26 cellular contexts compared by ENCODE assay signal in genomic region chr10:78318305-78318704, GRCh38.
DNase-seq lines count a peak whose midpoint lies in the region; ATAC-seq and TF ChIP-seq lines count a peak whose summit lies in the region.
"Had no signal": no experiment of that assay in that cellular context is flagged by ENCODE, and none has a peak within 500 bp of the region (broad histone marks: within the 10 kb centered on the region; RNA-seq: fewer than 3 reads in every experiment).

No MANE protein-coding gene starts in this region.

- H3K27ac Mint-ChIP-seq in activated T-helper 2 cell treated with anti-CD3 and anti-CD28 coated beads, Interferon-gamma antibody, Interleukin-2, Interleukin-4, amounts not matched to agents 10 μg/mL and 5 μg/mL and 100 μg/mL, durations not matched to agents 14 hours and 24 hours and 36 hours: no peak overlapping the region
- H3K27ac Mint-ChIP-seq in stimulated activated naive B cell treated with anti-CD40 and anti-IgM and Interleukin-4, amounts not matched to agents 10 μg/mL and 1 μg/mL and 100 μg/mL, for 72 hours: no peak overlapping the region
- H3K27ac Mint-ChIP-seq: activated naive CD8-positive, alpha-beta T cell treated with anti-CD3 and anti-CD28 coated beads, Interleukin-2, amount 50 U/mL, for 24 hours; activated T-cell treated with anti-CD3 and anti-CD28 coated beads, Interleukin-2, amount 50 U/mL, for 24 hours; stimulated activated memory B cell treated with anti-CD40 and anti-IgM and Interleukin-4, amounts not matched to agents 10 μg/mL and 1 μg/mL and 100 μg/mL, for 72 hours had no signal

- no peak for ATAC-seq in stimulated activated naive B cell treated with anti-CD40 and anti-IgM and Interleukin-4, amounts not matched to agents 10 μg/mL and 1 μg/mL and 100 μg/mL, for 72 hours (replicated peaks)
- ATAC-seq: activated naive CD8-positive, alpha-beta T cell treated with anti-CD3 and anti-CD28 coated beads, Interleukin-2, amount 50 U/mL, for 24 hours; K562; left colon; stimulated activated memory B cell treated with anti-CD40 and anti-IgM and Interleukin-4, amounts not matched to agents 10 μg/mL and 1 μg/mL and 100 μg/mL, for 72 hours had no signal

- no peak for TF ChIP-seq CTCF in GM10266 (IDR thresholded peaks at IDR 0.05; ENCODE audit: control insufficient read depth, insufficient read depth, low read depth, missing control alignments)

- H3K9me3 Mint-ChIP-seq in activated T-helper 2 cell treated with anti-CD3 and anti-CD28 coated beads, Interferon-gamma antibody, Interleukin-2, Interleukin-4, amounts not matched to agents 10 μg/mL and 5 μg/mL and 100 μg/mL, durations not matched to agents 14 hours and 24 hours and 36 hours: no peaks in the 10 kb centered on the region
- peaks cover 0 to 3% of the 10 kb centered on the region in 2 donors for H3K9me3 Mint-ChIP-seq in stimulated activated naive B cell treated with anti-CD40 and anti-IgM and Interleukin-4, amounts not matched to agents 10 μg/mL and 1 μg/mL and 100 μg/mL, for 72 hours
- H3K9me3 Mint-ChIP-seq: activated naive CD8-positive, alpha-beta T cell treated with anti-CD3 and anti-CD28 coated beads, Interleukin-2, amount 50 U/mL, for 24 hours; activated T-cell treated with anti-CD3 and anti-CD28 coated beads, Interleukin-2, amount 50 U/mL, for 24 hours; stimulated activated memory B cell treated with anti-CD40 and anti-IgM and Interleukin-4, amounts not matched to agents 10 μg/mL and 1 μg/mL and 100 μg/mL, for 72 hours had no signal

- no peak overlapping the region for H3K4me3 Mint-ChIP-seq in activated T-helper 2 cell treated with anti-CD3 and anti-CD28 coated beads, Interferon-gamma antibody, Interleukin-2, Interleukin-4, amounts not matched to agents 10 μg/mL and 5 μg/mL and 100 μg/mL, durations not matched to agents 14 hours and 24 hours and 36 hours (ENCODE audit: low read depth)
- no peak overlapping the region for H3K4me3 Mint-ChIP-seq in stimulated activated naive B cell treated with anti-CD40 and anti-IgM and Interleukin-4, amounts not matched to agents 10 μg/mL and 1 μg/mL and 100 μg/mL, for 72 hours
- H3K4me3 Mint-ChIP-seq: activated naive CD8-positive, alpha-beta T cell treated with anti-CD3 and anti-CD28 coated beads, Interleukin-2, amount 50 U/mL, for 24 hours; activated T-cell treated with anti-CD3 and anti-CD28 coated beads, Interleukin-2, amount 50 U/mL, for 24 hours; CD8-positive, alpha-beta memory T cell; stimulated activated memory B cell treated with anti-CD40 and anti-IgM and Interleukin-4, amounts not matched to agents 10 μg/mL and 1 μg/mL and 100 μg/mL, for 72 hours had no signal

- no peaks in the 10 kb centered on the region for H3K36me3 Mint-ChIP-seq in activated T-helper 2 cell treated with anti-CD3 and anti-CD28 coated beads, Interferon-gamma antibody, Interleukin-2, Interleukin-4, amounts not matched to agents 10 μg/mL and 5 μg/mL and 100 μg/mL, durations not matched to agents 14 hours and 24 hours and 36 hours (ENCODE audit: low read depth)
- no peaks in the 10 kb centered on the region for H3K36me3 Mint-ChIP-seq in stimulated activated naive B cell treated with anti-CD40 and anti-IgM and Interleukin-4, amounts not matched to agents 10 μg/mL and 1 μg/mL and 100 μg/mL, for 72 hours
- H3K36me3 Mint-ChIP-seq: stimulated activated memory B cell treated with anti-CD40 and anti-IgM and Interleukin-4, amounts not matched to agents 10 μg/mL and 1 μg/mL and 100 μg/mL, for 72 hours had no signal

- intact Hi-C loops in activated T-helper 2 cell treated with anti-CD3 and anti-CD28 coated beads, Interferon-gamma antibody, Interleukin-2, Interleukin-4, amounts not matched to agents 10 μg/mL and 5 μg/mL and 100 μg/mL, durations not matched to agents 14 hours and 24 hours and 36 hours (cut with micrococcal nuclease): no loop called here

- DNase-seq in NCI-H446 treated with DMSO at 0.1 percent for 48 hours (lab: John Stamatoyannopoulos, UW): peak; percentile 4
- peak; percentile 3 for DNase-seq in activated T-helper 2 cell treated with anti-CD3 and anti-CD28 coated beads, Interferon-gamma antibody, Interleukin-2, Interleukin-4, amounts not matched to agents 10 μg/mL and 5 μg/mL and 100 μg/mL, durations not matched to agents 14 hours and 24 hours and 36 hours (ENCODE audit: low spot score)
- peak; percentile 4 for DNase-seq in mucosa of gallbladder (ENCODE audit: low spot score)
- DNase-seq in stimulated activated CD8-positive, alpha-beta memory T cell treated with anti-CD3 and anti-CD28 coated beads, Interleukin-4, amount 100 ng/mL, for 48 hours: peak; percentile 4
- no peak for DNase-seq in stimulated activated naive B cell treated with anti-CD40 and anti-IgM and Interleukin-4, amounts not matched to agents 10 μg/mL and 1 μg/mL and 100 μg/mL, for 72 hours
- no peak for DNase-seq in NCI-H1048 (lab: John Stamatoyannopoulos, UW)
- no peak for DNase-seq in GM10266 (ENCODE audit: extremely low spot score)
- DNase-seq: activated CD4-positive, alpha-beta T cell treated with anti-CD3 and anti-CD28 coated beads for 4 hours; activated naive CD8-positive, alpha-beta T cell treated with anti-CD3 and anti-CD28 coated beads, Interleukin-2, amount 50 U/mL, for 24 hours; activated T-cell treated with anti-CD3 and anti-CD28 coated beads, Interleukin-2, amount 50 U/mL, for 24 hours; caudate nucleus; CD8-positive, alpha-beta memory T cell; DMS153; foreskin fibroblast; left colon; NCI-H1092; NCI-H1694 treated with DMSO at 0.1 percent for 48 hours; posterior cingulate gyrus; stimulated activated CD4-positive, alpha-beta T cell treated with anti-CD3 and anti-CD28 coated beads, Interleukin-15, amount 100 ng/mL, for 24 hours; stimulated activated CD4-positive, alpha-beta T cell treated with anti-CD3 and anti-CD28 coated beads, Interleukin-4, amount 100 ng/mL, for 4 hours; SW 1271; T-helper 9 cell; testis; WERI-Rb-1 had no signal

- peaks cover 10% of the 10 kb centered on the region for H3K27me3 Mint-ChIP-seq in activated T-helper 2 cell treated with anti-CD3 and anti-CD28 coated beads, Interferon-gamma antibody, Interleukin-2, Interleukin-4, amounts not matched to agents 10 μg/mL and 5 μg/mL and 100 μg/mL, durations not matched to agents 14 hours and 24 hours and 36 hours (ENCODE audit: low read depth)
- peaks cover 9 to 15% of the 10 kb centered on the region in 2 donors for H3K27me3 Mint-ChIP-seq in stimulated activated naive B cell treated with anti-CD40 and anti-IgM and Interleukin-4, amounts not matched to agents 10 μg/mL and 1 μg/mL and 100 μg/mL, for 72 hours
- H3K27me3 Mint-ChIP-seq: activated naive CD8-positive, alpha-beta T cell treated with anti-CD3 and anti-CD28 coated beads, Interleukin-2, amount 50 U/mL, for 24 hours; activated T-cell treated with anti-CD3 and anti-CD28 coated beads, Interleukin-2, amount 50 U/mL, for 24 hours; stimulated activated memory B cell treated with anti-CD40 and anti-IgM and Interleukin-4, amounts not matched to agents 10 μg/mL and 1 μg/mL and 100 μg/mL, for 72 hours had no signal

- peaks cover 7% of the 10 kb centered on the region for H3K4me1 Mint-ChIP-seq in activated T-helper 2 cell treated with anti-CD3 and anti-CD28 coated beads, Interferon-gamma antibody, Interleukin-2, Interleukin-4, amounts not matched to agents 10 μg/mL and 5 μg/mL and 100 μg/mL, durations not matched to agents 14 hours and 24 hours and 36 hours (ENCODE audit: low read depth)
- peaks cover 0 to 4% of the 10 kb centered on the region in 2 donors for H3K4me1 Mint-ChIP-seq in stimulated activated naive B cell treated with anti-CD40 and anti-IgM and Interleukin-4, amounts not matched to agents 10 μg/mL and 1 μg/mL and 100 μg/mL, for 72 hours
- H3K4me1 Mint-ChIP-seq: activated naive CD8-positive, alpha-beta T cell treated with anti-CD3 and anti-CD28 coated beads, Interleukin-2, amount 50 U/mL, for 24 hours; stimulated activated memory B cell treated with anti-CD40 and anti-IgM and Interleukin-4, amounts not matched to agents 10 μg/mL and 1 μg/mL and 100 μg/mL, for 72 hours had no signal

Comparison
In these comparisons a context has a peak if more than half of its experiments do, and no peak if none do; other contexts are left out.
1. DNase-seq: peak in NCI-H446 treated with DMSO at 0.1 percent for 48 hours (single experiment), activated T-helper 2 cell treated with anti-CD3 and anti-CD28 coated beads, Interferon-gamma antibody, Interleukin-2, Interleukin-4, amounts not matched to agents 10 μg/mL and 5 μg/mL and 100 μg/mL, durations not matched to agents 14 hours and 24 hours and 36 hours (single experiment), mucosa of gallbladder (single experiment) and stimulated activated CD8-positive, alpha-beta memory T cell treated with anti-CD3 and anti-CD28 coated beads, Interleukin-4, amount 100 ng/mL, for 48 hours (single experiment); none in stimulated activated naive B cell treated with anti-CD40 and anti-IgM and Interleukin-4, amounts not matched to agents 10 μg/mL and 1 μg/mL and 100 μg/mL, for 72 hours (single experiment), NCI-H1048 (single experiment) and GM10266 (single experiment).